Comparison of ENCODE assay signal across 8 cellular contexts in the genomic region with DNA sequence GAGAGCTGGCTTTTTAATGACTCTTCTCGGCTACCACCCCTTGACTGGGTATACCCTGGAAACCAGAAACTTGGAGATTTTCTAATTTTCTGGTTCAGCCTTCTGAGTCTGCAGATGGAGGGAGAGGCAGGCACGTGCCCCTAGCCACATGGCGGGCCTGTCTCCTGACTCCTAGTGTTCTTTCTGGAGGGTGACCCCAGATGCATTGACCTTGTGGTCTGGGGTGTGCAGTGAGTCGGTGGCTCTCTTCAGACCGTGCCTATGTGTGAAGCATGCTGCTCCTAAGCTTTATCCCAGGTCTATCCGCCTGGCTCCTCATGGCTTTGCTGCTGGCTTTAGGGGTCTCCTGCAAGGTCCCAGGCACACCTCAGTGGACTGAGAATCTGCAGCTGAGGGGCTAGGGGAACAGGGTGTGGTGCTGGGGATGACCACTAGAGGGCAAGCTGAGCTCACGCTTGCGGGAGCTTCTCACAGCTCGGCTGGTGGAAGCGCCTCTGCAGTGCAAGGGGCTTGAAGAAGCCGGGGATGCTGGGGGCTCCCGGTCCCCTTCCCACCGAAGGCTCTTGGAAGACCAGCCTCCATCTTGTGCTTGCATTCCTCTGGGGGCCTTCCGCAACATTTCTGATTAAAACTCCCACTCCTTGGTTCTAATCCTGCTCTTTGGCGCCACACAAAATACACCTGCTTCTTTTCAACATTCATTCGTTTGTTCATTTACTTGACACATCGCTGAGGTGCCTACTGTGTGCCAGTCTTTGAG. TPM values are rescaled to one million over a fixed set of nuclear protein-coding genes. Genes with fewer than 3 reads are reported as not detected.
DNase-seq lines count a peak whose midpoint lies in the region; ATAC-seq and TF ChIP-seq lines count a peak whose summit lies in the region.

No MANE protein-coding gene starts in this region.

- H3K4me1 Mint-ChIP-seq in osteocyte (ENCODE audit: unreplicated experiment): no peaks in the 10 kb centered on the region

- no peaks in the 10 kb centered on the region for H3K9me3 ChIP-seq in thyroid gland

- WGBS in thyroid gland, 2 donors: 30 to 35% methylated on average over 13 to 15 of the region's 17 CpGs

- intact Hi-C loops in thyroid gland (cut with DNase I): no loop called here

- H3K9me3 Mint-ChIP-seq in osteocyte (ENCODE audit: unreplicated experiment): no peaks in the 10 kb centered on the region

- ATAC-seq in GM21515 (IDR thresholded peaks at IDR 0.05; ENCODE audit: unreplicated experiment): peak; percentile 84

- H3K36me3 ChIP-seq in thyroid gland: no peaks in the 10 kb centered on the region

- no peaks in the 10 kb centered on the region for H3K27me3 ChIP-seq in thyroid gland

- TF ChIP-seq POLR2A in thyroid gland (IDR thresholded peaks at IDR 0.05): no peak

- no peak overlapping the region for H3K27ac Mint-ChIP-seq in osteocyte (ENCODE audit: unreplicated experiment)

- H3K4me1 ChIP-seq in thyroid gland: no peaks in the 10 kb centered on the region

- no peak overlapping the region for H3K4me3 Mint-ChIP-seq in osteocyte (ENCODE audit: unreplicated experiment)

- H3K4me3 ChIP-seq in thyroid gland (replicated peaks in 1 of 3): no peak overlapping the region

- no peaks in the 10 kb centered on the region for H3K27me3 Mint-ChIP-seq in osteocyte (ENCODE audit: unreplicated experiment)

- H3K27ac ChIP-seq in thyroid gland: no peak overlapping the region

- DNase-seq in DMS53 treated with DMSO at 0.1 percent for 48 hours (lab: John Stamatoyannopoulos, UW; ENCODE audit: unreplicated experiment): peak; percentile 20
- DNase-seq in HuH-7 (ENCODE audit: low spot score): peak; percentile 74
- peak; percentile 34 for DNase-seq in RPMI7951 (ENCODE audit: low read depth)
- DNase-seq in activated effector memory CD4-positive, alpha-beta T cell treated with Interleukin-2 at 50 U/mL for 16 hours: peak; percentile 38
- peak; percentile 62 for DNase-seq in germinal center (ENCODE audit: low spot score)
- DNase-seq in osteocyte (ENCODE audit: extremely low spot score, unreplicated experiment): peak; percentile 91
- peak; percentile 63 to 69 for DNase-seq in thyroid gland

- H3K36me3 Mint-ChIP-seq in osteocyte (ENCODE audit: unreplicated experiment): no peaks in the 10 kb centered on the region

- TF ChIP-seq CTCF in osteocyte (IDR thresholded peaks at IDR 0.05): peak; percentile 92
- peak; percentile 68 to 93 (median 78) for TF ChIP-seq CTCF in thyroid gland (IDR thresholded peaks at IDR 0.05)

RNA-seq across cellular contexts. Expression of a gene that starts 51.8 kb away (rescaled TPM):
- not detected in 2 replicates for total RNA-seq in RPMI7951 (2014; rRNA removed; shearing (Covaris generic))
- not detected in 2 replicates for total RNA-seq in osteocyte
- not detected for total RNA-seq in thyroid gland

RNA-seq across cellular contexts. Expression of a gene that starts 54.7 kb away (rescaled TPM):
- not detected in 2 replicates for total RNA-seq in RPMI7951 (2014; rRNA removed; shearing (Covaris generic))
- total RNA-seq in osteocyte (not detected in 2 replicates), thyroid gland (1 to 10 TPM in 3 of 4 donors, not detected in 1; 1.0 to 5.9 (median 3.9) TPM)

Comparison
In these comparisons a context has a peak if more than half of its experiments do, and no peak if none do; other contexts are left out.
1. DNase-seq: peak in every context shown above with its lines; median percentile 91 in osteocyte; 74 in HuH-7; 66 in thyroid gland; 62 in germinal center; 38 in activated effector memory CD4-positive, alpha-beta T cell treated with Interleukin-2 at 50 U/mL for 16 hours; 34 in RPMI7951; 20 in DMS53 treated with DMSO at 0.1 percent for 48 hours.